Comparison of ENCODE assay signal across 1 cellular context in the genomic region with DNA sequence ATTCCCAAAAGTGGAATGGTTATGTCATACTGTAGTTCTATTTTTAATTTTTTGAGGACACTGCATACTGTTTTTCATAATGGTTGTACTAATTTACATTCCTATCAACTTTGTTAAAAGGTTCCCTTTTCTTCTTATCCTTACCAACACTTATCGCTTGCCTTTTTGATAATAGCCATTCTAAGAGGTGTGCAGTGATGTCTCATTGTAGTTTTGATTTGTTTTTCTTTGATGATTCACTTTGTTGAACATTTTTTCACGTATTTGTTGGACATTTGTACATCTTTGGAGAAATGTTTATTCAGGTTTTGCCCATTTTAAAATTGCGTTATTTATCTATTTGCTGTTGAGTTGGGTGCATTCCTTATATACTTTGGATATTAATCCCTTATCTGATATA.
TF ChIP-seq lines count a peak whose summit lies in the region.

No MANE protein-coding gene starts in this region.

TF ChIP-seq in K562, 482 proteins besides CTCF, POLR2A, EP300 and RAD21 (continued from another document):
- TF ChIP-seq, protein P1, sequence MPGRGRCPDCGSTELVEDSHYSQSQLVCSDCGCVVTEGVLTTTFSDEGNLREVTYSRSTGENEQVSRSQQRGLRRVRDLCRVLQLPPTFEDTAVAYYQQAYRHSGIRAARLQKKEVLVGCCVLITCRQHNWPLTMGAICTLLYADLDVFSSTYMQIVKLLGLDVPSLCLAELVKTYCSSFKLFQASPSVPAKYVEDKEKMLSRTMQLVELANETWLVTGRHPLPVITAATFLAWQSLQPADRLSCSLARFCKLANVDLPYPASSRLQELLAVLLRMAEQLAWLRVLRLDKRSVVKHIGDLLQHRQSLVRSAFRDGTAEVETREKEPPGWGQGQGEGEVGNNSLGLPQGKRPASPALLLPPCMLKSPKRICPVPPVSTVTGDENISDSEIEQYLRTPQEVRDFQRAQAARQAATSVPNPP (IDR thresholded peaks at IDR 0.05; ENCODE audit: borderline replicate concordance, insufficient read depth, insufficient read length): no peak
- TF ChIP-seq CGGBP1 (CRISPR knock-in tag; IDR thresholded peaks at IDR 0.05): no peak
